In genomic region chr4:78956979-78957378, GRCh38 we compare ENCODE assay signal across 28 cellular contexts. TPM values are rescaled to one million over a fixed set of nuclear protein-coding genes. Genes with fewer than 3 reads are reported as not detected.
A peak's percentile ranks its signal among the peaks of the same experiment; 100 is the strongest.
DNase-seq lines count a peak whose midpoint lies in the region; ATAC-seq and TF ChIP-seq lines count a peak whose summit lies in the region.
"Had no signal": no experiment of that assay in that cellular context is flagged by ENCODE, and none has a peak within 500 bp of the region (broad histone marks: within the 10 kb centered on the region; RNA-seq: fewer than 3 reads in every experiment).

No MANE protein-coding gene starts in this region.

- peaks cover 25% of the 10 kb centered on the region for H3K27me3 Mint-ChIP-seq in T-helper 17 cell
- H3K27me3 Mint-ChIP-seq in type B pancreatic cell: peaks cover 19% of the 10 kb centered on the region

- ATAC-seq in T-helper 17 cell (no peak), foreskin keratinocyte (peak; percentile 16), GM21786 (IDR thresholded peaks at IDR 0.05; ENCODE audit: unreplicated experiment) (no peak)

- no peak overlapping the region for H3K27ac ChIP-seq in foreskin keratinocyte
- H3K27ac ChIP-seq: 22Rv1; BLaER1 treated with 17β-estradiol and CSF1 and Interleukin-3, amounts not matched to agents 10 nM and 100 nM; PC-9 had no signal

- H3K4me3 Mint-ChIP-seq in T-helper 17 cell (no peak overlapping the region), type B pancreatic cell (no peak overlapping the region)
- H3K4me3 Mint-ChIP-seq: CD4-positive, alpha-beta memory T cell; HFFc6 had no signal

- peaks cover 5% of the 10 kb centered on the region for H3K4me1 Mint-ChIP-seq in T-helper 17 cell
- H3K4me1 Mint-ChIP-seq in type B pancreatic cell (ENCODE audit: unreplicated experiment): peaks cover 26% of the 10 kb centered on the region
- H3K4me1 Mint-ChIP-seq: CD4-positive, alpha-beta memory T cell had no signal

- DNase-seq in NCI-H526 (lab: John Stamatoyannopoulos, UW) (peak; percentile 8 to 20), NCI-H526 treated with DMSO at 0.1 percent for 48 hours (lab: John Stamatoyannopoulos, UW) (no peak), T-helper 17 cell (no peak), foreskin keratinocyte (no peak), type B pancreatic cell (ENCODE audit: extremely low spot score, unreplicated experiment) (no peak), GM20000 (ENCODE audit: low spot score) (no peak)
- DNase-seq in stimulated activated CD4-positive, alpha-beta T cell treated with anti-CD3 and anti-CD28 coated beads, Interleukin-4, amount 100 ng/mL, for 1 hour: no peak
- DNase-seq: ACHN; Caco-2; CD4-positive, alpha-beta memory T cell; DMS 273 treated with DMSO at 0.1 percent for 48 hours; DMS79 treated with DMSO at 0.1 percent for 48 hours; H7; HFFc6; KBM-7; MM.1S; NCI-H1092; NCI-H1436; NCI-H1930; NCI-H345; NCI-H524; PC-9; RPMI8226; SHP77; SK-N-SH had no signal

- TF ChIP-seq CTCF in foreskin keratinocyte (conservative IDR thresholded peaks at IDR 0.05) (no peak), type B pancreatic cell (conservative IDR thresholded peaks at IDR 0.05) (no peak), GM20000 (IDR thresholded peaks at IDR 0.05; ENCODE audit: extremely low read depth, missing control alignments) (no peak)

- H3K27me3 ChIP-seq in foreskin keratinocyte: peaks cover 6% of the 10 kb centered on the region
- H3K27me3 ChIP-seq: BLaER1 treated with 17β-estradiol and CSF1 and Interleukin-3, amounts not matched to agents 10 nM and 100 nM had no signal

- H3K9me3 Mint-ChIP-seq in type B pancreatic cell: peaks cover 6% of the 10 kb centered on the region
- H3K9me3 Mint-ChIP-seq: CD4-positive, alpha-beta memory T cell; HFFc6 had no signal

- peak overlapping the region; percentile 19 for H3K27ac Mint-ChIP-seq in T-helper 17 cell
- H3K27ac Mint-ChIP-seq in type B pancreatic cell: peak overlapping the region; percentile 23
- H3K27ac Mint-ChIP-seq: CD4-positive, alpha-beta memory T cell; HFFc6 had no signal

- no peaks in the 10 kb centered on the region for H3K4me1 ChIP-seq in foreskin keratinocyte
- H3K4me1 ChIP-seq: BLaER1 treated with 17β-estradiol and CSF1 and Interleukin-3, amounts not matched to agents 10 nM and 100 nM; Caco-2 had no signal

- peaks cover 4% of the 10 kb centered on the region for H3K36me3 Mint-ChIP-seq in T-helper 17 cell (ENCODE audit: low read depth)
- H3K36me3 Mint-ChIP-seq in type B pancreatic cell: no peaks in the 10 kb centered on the region
- H3K36me3 Mint-ChIP-seq: CD4-positive, alpha-beta memory T cell had no signal

- no peaks in the 10 kb centered on the region for H3K9me3 ChIP-seq in T-helper 17 cell (ENCODE audit: control insufficient read depth, low read length, poor library complexity, severe bottlenecking)
- H3K9me3 ChIP-seq: BLaER1 treated with 17β-estradiol and CSF1 and Interleukin-3, amounts not matched to agents 10 nM and 100 nM; Caco-2; SK-N-SH had no signal

RNA-seq across cellular contexts. Expression of gene PAQR3, which starts 17.7 kb away (rescaled TPM):
- total RNA-seq in T-helper 17 cell (10 to 100 TPM; 25.5 to 29.5 TPM), foreskin keratinocyte (19.9 and 20.7 TPM in 2 replicates), type B pancreatic cell (ENCODE audit: low replicate concordance) (22.6 and 24.6 TPM in 2 replicates)
- polyA plus RNA-seq in foreskin keratinocyte: 5.7 and 6.7 TPM in 2 replicates

Comparison
In these comparisons a context has a peak if more than half of its experiments do, and no peak if none do; other contexts are left out.
1. DNase-seq: peak in NCI-H526 (2 of 2); none in NCI-H526 treated with DMSO at 0.1 percent for 48 hours (single experiment), T-helper 17 cell (0 of 3), foreskin keratinocyte (0 of 2), type B pancreatic cell (single experiment), GM20000 (single experiment) and stimulated activated CD4-positive, alpha-beta T cell treated with anti-CD3 and anti-CD28 coated beads, Interleukin-4, amount 100 ng/mL, for 1 hour (single experiment).